8 cellular contexts compared by ENCODE assay signal in the genomic region with DNA sequence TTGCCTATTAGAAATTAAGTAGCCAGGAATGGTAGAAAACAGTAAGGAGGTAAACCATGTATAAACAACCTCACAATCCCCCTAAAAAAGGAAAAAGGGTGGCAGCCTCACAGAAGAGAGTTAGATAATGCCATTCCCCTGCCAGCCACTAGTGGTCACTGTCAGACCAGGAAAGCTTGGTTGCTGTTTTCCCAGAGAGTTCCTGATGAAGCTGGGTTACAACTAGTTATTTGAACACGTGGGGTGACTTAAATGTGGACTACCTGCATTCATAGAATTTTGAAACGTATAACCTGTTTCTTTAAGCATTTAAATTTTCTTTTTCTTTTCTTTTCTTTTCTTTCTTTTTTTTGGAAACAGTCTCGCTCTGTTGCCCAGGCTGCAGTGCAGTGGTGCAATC. TPM values are rescaled to one million over a fixed set of nuclear protein-coding genes. Genes with fewer than 3 reads are reported as not detected.
DNase-seq lines count a peak whose midpoint lies in the region; ATAC-seq, FAIRE-seq and TF ChIP-seq lines count a peak whose summit lies in the region.

No MANE protein-coding gene starts in this region.

- H3K27ac ChIP-seq in GM12878 (ENCODE audit: control insufficient read depth, insufficient read depth), result no peak overlapping the region

- 5% methylated on average over 3 of the region's 3 CpGs for WGBS in GM12878 (ENCODE audit: insufficient coverage, insufficient replicate concordance, low lambda C conversion rate, missing lambda C conversion rate)

- no peaks in the 10 kb centered on the region for H3K9me3 Mint-ChIP-seq in Caco-2 (ENCODE audit: unreplicated experiment)
- H3K9me3 Mint-ChIP-seq in HFFc6, result peaks cover 63% of the 10 kb centered on the region
- peaks cover 22% of the 10 kb centered on the region for H3K9me3 Mint-ChIP-seq in nephron progenitor cell
- peaks cover 25% of the 10 kb centered on the region for H3K9me3 Mint-ChIP-seq in activated naive CD8-positive, alpha-beta T cell treated with anti-CD3 and anti-CD28 coated beads, Interleukin-2, amount 50 U/mL, for 24 hours

- no peak overlapping the region for H3K4me3 ChIP-seq in Caco-2 (ENCODE audit: low read depth, low read length)
- H3K4me3 ChIP-seq in GM12878, result no peak overlapping the region

- peak; percentile 58 for TF ChIP-seq RAD21 in GM12878 (IDR thresholded peaks at IDR 0.05; ENCODE audit: insufficient read depth, low read depth, low read length)

- SMC1A ChIA-PET in GM12878 (lab: Charles Lee; ENCODE audit: uncharacterized antibody, unreplicated experiment), result interaction anchor here (0.7 to 2.1 kb wide), 7 partner anchors 16 to 69 kb away, joined by 3 to 7 read pairs (median 4); no protein-coding TSS in a partner anchor

- DNase-seq in Caco-2, result peak in 1 of 2 experiments; percentile 32
- DNase-seq in HFFc6, result no peak
- DNase-seq in GM12878 (ENCODE audit: low read depth, low spot score), result no peak
- DNase-seq in nephron progenitor cell, result no peak
- no peak for DNase-seq in activated naive CD8-positive, alpha-beta T cell treated with anti-CD3 and anti-CD28 coated beads, Interleukin-2, amount 50 U/mL, for 24 hours
- no peak for DNase-seq in NCI-H2196 (lab: John Stamatoyannopoulos, UW; ENCODE audit: unreplicated experiment)
- DNase-seq in cerebellum (ENCODE audit: low spot score), result no peak

- H2AFZ ChIP-seq in GM12878 (ENCODE audit: control insufficient read depth, low read depth, low read length), result no peak overlapping the region

- H3K36me3 ChIP-seq in Caco-2 (ENCODE audit: control insufficient read depth, insufficient read depth, low read length), result no peaks in the 10 kb centered on the region
- H3K36me3 ChIP-seq in GM12878 (ENCODE audit: control insufficient read depth in 2 of 2, insufficient read depth in 2 of 2, low read length in 1 of 2), result no peaks in the 10 kb centered on the region

- no peak overlapping the region for H3K9ac ChIP-seq in GM12878 (ENCODE audit: control insufficient read depth, insufficient read depth, low read length)

- CTCF ChIA-PET in Caco-2 (lab: Charles Lee) (interaction anchor here (0.7 to 3.3 kb wide), 5 partner anchors 9 to 64 kb away, joined by 4 to 20 read pairs (median 4); no protein-coding TSS in a partner anchor), GM12878 (lab: Yijun Ruan, JAX) (interaction anchor here (0.7 to 6.1 kb wide), 11 partner anchors 11 to 174 kb away, joined by 3 to 73 read pairs (median 3); no protein-coding TSS in a partner anchor)

- H3K9me3 ChIP-seq in Caco-2 (peaks cover 9% of the 10 kb centered on the region), GM12878 (replicated peaks; ENCODE audit: control insufficient read depth, insufficient read depth, low read length) (peaks cover 9% of the 10 kb centered on the region; the same call in 2 of the 3 replicates)

- intact Hi-C loops in Caco-2 (cut with micrococcal nuclease; ENCODE audit: unreplicated experiment), result no loop called here
- intact Hi-C loops in GM12878 (cut with micrococcal nuclease; ENCODE audit: unreplicated experiment), result no loop called here

- H3K4me1 Mint-ChIP-seq in Caco-2 (ENCODE audit: low read depth, unreplicated experiment) (peaks cover 22% of the 10 kb centered on the region), HFFc6 (ENCODE audit: low read depth) (no peaks in the 10 kb centered on the region), nephron progenitor cell (peaks cover 42% of the 10 kb centered on the region)
- H3K4me1 Mint-ChIP-seq in activated naive CD8-positive, alpha-beta T cell treated with anti-CD3 and anti-CD28 coated beads, Interleukin-2, amount 50 U/mL, for 24 hours, result peaks cover 5% of the 10 kb centered on the region

- H4K20me1 ChIP-seq in GM12878 (ENCODE audit: control insufficient read depth, insufficient read depth), result no peaks in the 10 kb centered on the region

- no peak overlapping the region for H3K4me2 ChIP-seq in GM12878 (ENCODE audit: control insufficient read depth, insufficient read depth)

- H3K4me1 ChIP-seq in Caco-2 (peaks cover 32% of the 10 kb centered on the region), GM12878 (ENCODE audit: control insufficient read depth, insufficient read depth, low read length) (no peaks in the 10 kb centered on the region)

- H3K27ac Mint-ChIP-seq in Caco-2 (ENCODE audit: unreplicated experiment), result no peak overlapping the region
- no peak overlapping the region for H3K27ac Mint-ChIP-seq in HFFc6
- no peak overlapping the region for H3K27ac Mint-ChIP-seq in nephron progenitor cell
- H3K27ac Mint-ChIP-seq in activated naive CD8-positive, alpha-beta T cell treated with anti-CD3 and anti-CD28 coated beads, Interleukin-2, amount 50 U/mL, for 24 hours, result no peak overlapping the region

- peak; percentile 62 for FAIRE-seq in GM12878 (lab: Jason Lieb, UNC)

- TF ChIP-seq POLR2A in GM12878 (IDR thresholded peaks at IDR 0.05; ENCODE audit: low read depth, low read length), result no peak

- POLR2A ChIA-PET in Caco-2 (lab: Charles Lee) (no interaction called here), GM12878 (lab: Charles Lee) (no interaction called here)

- RAD21 ChIA-PET in GM12878 (lab: Charles Lee; ENCODE audit: unreplicated experiment), result interaction anchor here (1.3 to 1.9 kb wide), 2 partner anchors 31 to 59 kb away, joined by 4 to 6 read pairs; no protein-coding TSS in a partner anchor

- BruUV-seq in Caco-2 (replicated peaks; lab: Mats Ljungman, UMichigan) (no TSS peak), GM12878 (replicated peaks; lab: Mats Ljungman, UMichigan) (no TSS peak)

- H3K27me3 Mint-ChIP-seq in Caco-2 (ENCODE audit: insufficient read depth, unreplicated experiment), result no peaks in the 10 kb centered on the region
- peaks cover 4% of the 10 kb centered on the region for H3K27me3 Mint-ChIP-seq in HFFc6 (ENCODE audit: insufficient read depth)
- H3K27me3 Mint-ChIP-seq in nephron progenitor cell (ENCODE audit: low read depth, poor library complexity), result peaks cover 6% of the 10 kb centered on the region
- H3K27me3 Mint-ChIP-seq in activated naive CD8-positive, alpha-beta T cell treated with anti-CD3 and anti-CD28 coated beads, Interleukin-2, amount 50 U/mL, for 24 hours, result peaks cover 29% of the 10 kb centered on the region

- TF ChIP-seq CTCF in Caco-2 (IDR thresholded peaks at IDR 0.05; ENCODE audit: insufficient read depth in 1 of 2, low read depth in 1 of 2, low read length in 1 of 2, severe bottlenecking in 1 of 2, unreplicated experiment in 1 of 2) (peak; percentile 67 to 79), HFFc6 (IDR thresholded peaks at IDR 0.05) (peak; percentile 68), GM12878 (IDR thresholded peaks at IDR 0.05 in 2 of 3, conservative IDR thresholded peaks at IDR 0.05 in 1 of 3; ENCODE audit: control insufficient read depth in 2 of 3, extremely low read depth in 1 of 3, insufficient read depth in 1 of 3, low read depth in 3 of 3, low read length in 3 of 3) (peak; percentile 49 to 83 (median 71)), nephron progenitor cell (IDR thresholded peaks at IDR 0.05) (peak; percentile 55)

- no peaks in the 10 kb centered on the region for H3K27me3 ChIP-seq in Caco-2 (replicated peaks; ENCODE audit: control insufficient read depth, insufficient read depth, low read length)
- H3K27me3 ChIP-seq in GM12878 (replicated peaks in 1 of 2; ENCODE audit: control insufficient read depth in 2 of 2, insufficient read depth in 2 of 2, low read length in 1 of 2), result no peaks in the 10 kb centered on the region

- in situ Hi-C loops in GM12878 (cut with MboI), result no loop called here

- no peaks in the 10 kb centered on the region for H3K79me2 ChIP-seq in GM12878 (ENCODE audit: control insufficient read depth, insufficient read depth, low read length)

- TF ChIP-seq EP300 in GM12878 (IDR thresholded peaks at IDR 0.05; ENCODE audit: borderline replicate concordance in 1 of 2, control insufficient read depth in 1 of 2, low read depth in 2 of 2, low read length in 2 of 2), result no peak

- H3K4me3 Mint-ChIP-seq in Caco-2 (ENCODE audit: unreplicated experiment), result no peak overlapping the region
- H3K4me3 Mint-ChIP-seq in HFFc6, result no peak overlapping the region
- no peak overlapping the region for H3K4me3 Mint-ChIP-seq in nephron progenitor cell
- no peak overlapping the region for H3K4me3 Mint-ChIP-seq in activated naive CD8-positive, alpha-beta T cell treated with anti-CD3 and anti-CD28 coated beads, Interleukin-2, amount 50 U/mL, for 24 hours

- ATAC-seq in GM12878 (no peak), HG03045 (IDR thresholded peaks at IDR 0.05; ENCODE audit: unreplicated experiment) (no peak)
- no peak for ATAC-seq in activated naive CD8-positive, alpha-beta T cell treated with anti-CD3 and anti-CD28 coated beads, Interleukin-2, amount 50 U/mL, for 24 hours

- peaks cover 44% of the 10 kb centered on the region for H3K36me3 Mint-ChIP-seq in Caco-2 (ENCODE audit: insufficient read depth, unreplicated experiment)
- H3K36me3 Mint-ChIP-seq in HFFc6 (ENCODE audit: low read depth), result 0 out of 2 replicates have a peak, but pooled peaks cover 4% of the 10 kb centered on the region
- peaks cover 60% of the 10 kb centered on the region for H3K36me3 Mint-ChIP-seq in nephron progenitor cell (ENCODE audit: low read depth)
- peaks cover 3% of the 10 kb centered on the region for H3K36me3 Mint-ChIP-seq in activated naive CD8-positive, alpha-beta T cell treated with anti-CD3 and anti-CD28 coated beads, Interleukin-2, amount 50 U/mL, for 24 hours (ENCODE audit: low read depth)

RNA-seq across cellular contexts. Expression of a gene that starts 5.8 kb away (rescaled TPM):
- total RNA-seq in Caco-2 (2022) (75.0 and 83.2 TPM in 2 replicates), GM12878 (2014; rRNA removed) (0.16 and 0.73 TPM in 2 replicates), GM12878 (2014; rRNA removed; fragmentation: Illumina TruSeq; extraction: Trizol) (0.28 and 0.31 TPM in 2 replicates), GM12878 (2021) (0.36 and 0.58 TPM in 2 replicates), cerebellum (6.4 TPM)
- total RNA-seq in HFFc6 (2021; fragmentation: NEBNext Ultra II Directional; extraction: Animal tissue kit (Norgen Biotek cat#: 25700)), result not detected
- 3.2 and 3.6 TPM in 2 replicates for total RNA-seq in GM12878 (2013; cell fraction: nucleolus; rRNA removed)
- polyA plus RNA-seq in GM12878 (2011; ENCODE audit: low read depth), result 0.91 TPM
- polyA plus RNA-seq in GM12878 (2011; rRNA removed) (0.26 and 1.3 TPM in 2 replicates), GM12878 (2014; fragmentation: Illumina TruSeq; extraction: Trizol) (0.35 TPM in 1 of 2 replicates, not detected in the other), GM12878 (2014; fragmentation: Nextera tagmentation; extraction: Ambion mirVana) (under 1 TPM in 1 of 2 experiments, not detected in 1; 0.04 TPM), GM12878 (2014; rRNA removed) (0.14 and 0.66 TPM in 2 replicates), GM12878 (2016; fragmentation: Nextera tagmentation; extraction: Ambion mirVana) (under 1 TPM in 1 of 2 experiments, not detected in 1; 0.96 TPM)
- 1.2 and 1.5 TPM in 2 replicates for polyA plus RNA-seq in GM12878 (2011; cell fraction: cytosol; rRNA removed)
- polyA plus RNA-seq in GM12878 (2011; cell fraction: nucleus; rRNA removed), result 1.7 and 2.8 TPM in 2 replicates
- 1.9 and 2.1 TPM in 2 replicates for polyA plus RNA-seq in GM12878 (2012)
- 0.37 and 1.3 TPM in 2 replicates for polyA minus RNA-seq in GM12878 (2011; rRNA and poly(A)+ RNA removed)
- 0.67 and 1.0 TPM in 2 replicates for polyA minus RNA-seq in GM12878 (2011; cell fraction: cytosol; rRNA and poly(A)+ RNA removed)
- 0.48 and 1.2 TPM in 2 replicates for polyA minus RNA-seq in GM12878 (2011; cell fraction: nucleus; rRNA and poly(A)+ RNA removed)

RNA-seq across cellular contexts. Expression of a gene that starts 28.7 kb away (rescaled TPM):
- total RNA-seq in Caco-2 (2022), result not detected in 2 replicates
- total RNA-seq in HFFc6 (2021; fragmentation: NEBNext Ultra II Directional; extraction: Animal tissue kit (Norgen Biotek cat#: 25700)), result not detected
- total RNA-seq in GM12878 (2013; cell fraction: nucleolus; rRNA removed), result 149 and 159 TPM in 2 replicates
- 45.7 and 49.3 TPM in 2 replicates for total RNA-seq in GM12878 (2014; rRNA removed)
- total RNA-seq in GM12878 (2014; rRNA removed; fragmentation: Illumina TruSeq; extraction: Trizol), result 36.1 and 37.5 TPM in 2 replicates
- 36.1 and 36.2 TPM in 2 replicates for total RNA-seq in GM12878 (2021)
- polyA plus RNA-seq in GM12878 (2011; ENCODE audit: low read depth), result 34.4 TPM
- 102 and 128 TPM in 2 replicates for polyA plus RNA-seq in GM12878 (2011; rRNA removed)
- polyA plus RNA-seq in GM12878 (2011; cell fraction: cytosol; rRNA removed), result 130 and 145 TPM in 2 replicates
- 95.3 and 166 TPM in 2 replicates for polyA plus RNA-seq in GM12878 (2011; cell fraction: nucleus; rRNA removed)
- 54.0 and 88.0 TPM in 2 replicates for polyA plus RNA-seq in GM12878 (2012)
- 23.1 and 40.5 TPM in 2 replicates for polyA plus RNA-seq in GM12878 (2014; fragmentation: Illumina TruSeq; extraction: Trizol)
- 10 to 100 TPM; 10.6 to 12.1 TPM for polyA plus RNA-seq in GM12878 (2014; fragmentation: Nextera tagmentation; extraction: Ambion mirVana)
- 42.7 and 46.9 TPM in 2 replicates for polyA plus RNA-seq in GM12878 (2014; rRNA removed)
- polyA plus RNA-seq in GM12878 (2016; fragmentation: Nextera tagmentation; extraction: Ambion mirVana), result 10 to 100 TPM; 28.6 to 32.1 TPM
- 88.1 and 138 TPM in 2 replicates for polyA minus RNA-seq in GM12878 (2011; rRNA and poly(A)+ RNA removed)
- 22.6 and 26.3 TPM in 2 replicates for polyA minus RNA-seq in GM12878 (2011; cell fraction: cytosol; rRNA and poly(A)+ RNA removed)
- polyA minus RNA-seq in GM12878 (2011; cell fraction: nucleus; rRNA and poly(A)+ RNA removed), result 20.8 and 25.6 TPM in 2 replicates
- 2.6 TPM for total RNA-seq in cerebellum

Comparison
In these comparisons a context has a peak if more than half of its experiments do, and no peak if none do; other contexts are left out.
1. RNA of a gene that starts 5.8 kb away (total RNA-seq): 75.0 to 83.2 TPM in Caco-2; 6.4 TPM in cerebellum (single experiment), 0.16 to 3.6 TPM in GM12878 and not detected in HFFc6; every median in the first group is over 10 times any median in the second.
2. RNA of a gene that starts 28.7 kb away (total RNA-seq): 36.1 to 159 TPM in GM12878; 2.6 TPM in cerebellum (single experiment), not detected in Caco-2 and not detected in HFFc6; every median in the first group is over 10 times any median in the second.
3. Peak in every context shown above with its lines, with median percentiles within 50 percentile points of each other: CTCF ChIP-seq.